22 cellular contexts compared by ENCODE assay signal in the genomic region with DNA sequence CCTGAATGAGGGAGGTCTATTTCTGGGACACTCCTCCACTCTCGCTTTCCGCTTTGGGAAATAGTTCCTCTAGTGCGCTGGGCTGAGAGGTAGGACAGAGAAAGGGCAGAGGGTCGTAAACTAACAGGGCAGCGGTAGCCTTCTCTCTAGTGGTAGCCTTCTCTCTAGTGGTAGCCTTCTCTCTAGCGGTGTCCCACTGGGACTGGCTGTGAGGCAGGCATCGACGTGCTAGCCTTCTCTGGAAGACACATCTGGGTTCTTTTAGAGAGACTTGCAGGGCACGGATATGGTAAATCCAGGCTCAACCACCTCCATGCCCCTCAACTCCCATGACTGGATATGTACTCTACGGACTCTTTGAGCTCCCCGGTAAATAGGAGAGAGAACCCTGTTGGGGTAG.
"Had no signal": no experiment of that assay in that cellular context is flagged by ENCODE, and none has a peak within 500 bp of the region (broad histone marks: within the 10 kb centered on the region; RNA-seq: fewer than 3 reads in every experiment).

No MANE protein-coding gene starts in this region.

- H3K9me3 ChIP-seq: MG63, SK-N-SH had no signal

- H3K27me3 ChIP-seq: MG63 had no signal

- FAIRE-seq: HTR-8/SVneo had no signal

- H3K36me3 ChIP-seq: MG63 had no signal

- H3K9ac ChIP-seq: SK-N-SH had no signal

- H3K4me3 ChIP-seq: MG63 had no signal

- H3K27ac ChIP-seq: HL-60, RWPE1 had no signal

- DNase-seq: Karpas-422, KBM-7, MG63, NCI-H1092, NCI-H1105 treated with DMSO at 0.1 percent for 48 hours, NCI-H1417 treated with DMSO at 0.1 percent for 48 hours, NCI-H146, NCI-H1694 treated with DMSO at 0.1 percent for 48 hours, NCI-H1930, NCI-H2081, NCI-H2107, NCI-H2227 treated with DMSO at 0.1 percent for 48 hours, NCI-H524, NCI-H774, PC-3, SHP77, SK-N-SH, T-helper 1 cell had no signal

- ATAC-seq: Panc1, PC-3 had no signal

- H3K4me2 ChIP-seq: SK-N-SH had no signal
